In genomic region chrX:95290455-95290854, GRCh38 we compare ENCODE assay signal across 29 cellular contexts.
A peak's percentile ranks its signal among the peaks of the same experiment; 100 is the strongest.
DNase-seq lines count a peak whose midpoint lies in the region; TF ChIP-seq lines count a peak whose summit lies in the region.
"Had no signal": no experiment of that assay in that cellular context is flagged by ENCODE, and none has a peak within 500 bp of the region (broad histone marks: within the 10 kb centered on the region; RNA-seq: fewer than 3 reads in every experiment).

No MANE protein-coding gene starts in this region.

- no peak overlapping the region for H3T11ph ChIP-seq in H9 (ENCODE audit: low read length)

- H3K36me3 ChIP-seq in hepatocyte (replicated peaks; ENCODE audit: insufficient read depth, low read depth) = no peaks in the 10 kb centered on the region
- H3K36me3 ChIP-seq: BLaER1 treated with 17β-estradiol and CSF1 and Interleukin-3, amounts not matched to agents 10 nM and 100 nM; breast epithelium; sigmoid colon; tibial artery had no signal

- H3K27ac Mint-ChIP-seq in H9 = no peak overlapping the region; a peak in 2 of 7 replicates
- H3K27ac Mint-ChIP-seq: activated CD8-positive, alpha-beta T cell treated with anti-CD3 and anti-CD28 coated beads, Interleukin-2, amount 10 ng/mL, durations not matched to agents 7 days and 5 days; activated naive CD4-positive, alpha-beta T cell treated with anti-CD3 and anti-CD28 coated beads, Interleukin-2, amount 50 U/mL, for 24 hours; activated T-helper 17 cell treated with anti-CD3 and anti-CD28 coated beads, Interleukin-2, amount 50 U/mL, for 72 hours; HFFc6; mesothelial cell of epicardium; naive B cell had no signal

- H3K4me3 Mint-ChIP-seq in H9 = no peak overlapping the region
- H3K4me3 Mint-ChIP-seq: activated CD8-positive, alpha-beta T cell treated with anti-CD3 and anti-CD28 coated beads, Interleukin-2, amount 10 ng/mL, durations not matched to agents 7 days and 5 days; activated naive CD4-positive, alpha-beta T cell treated with anti-CD3 and anti-CD28 coated beads, Interleukin-2, amount 50 U/mL, for 24 hours; activated T-helper 17 cell treated with anti-CD3 and anti-CD28 coated beads, Interleukin-2, amount 50 U/mL, for 72 hours; HFFc6; mesothelial cell of epicardium; naive B cell had no signal

- no peak overlapping the region for H2BK20ac ChIP-seq in H9 (ENCODE audit: low read depth, low read length, poor library complexity, severe bottlenecking)

- H3K18ac ChIP-seq in H9 (ENCODE audit: insufficient read length, low read depth, low read length) = no peak overlapping the region

- no peaks in the 10 kb centered on the region for H3K79me2 ChIP-seq in H9 (ENCODE audit: insufficient read depth, low read length)
- no peaks in the 10 kb centered on the region for H3K79me2 ChIP-seq in hepatocyte

- no peak for DNase-seq in H9
- peak; percentile 20 for DNase-seq in T1000 (lab: John Stamatoyannopoulos, UW)
- peak; percentile 5 for DNase-seq in hepatocyte (ENCODE audit: low spot score)
- DNase-seq in stimulated activated CD4-positive, alpha-beta T cell treated with anti-CD3 and anti-CD28 coated beads, Interleukin-4, amount 100 ng/mL, for 1 hour = no peak
- no peak for DNase-seq in RWPE1 (ENCODE audit: low spot score)
- no peak for DNase-seq in NCI-H69 (lab: John Stamatoyannopoulos, UW)
- no peak for DNase-seq in stimulated activated CD4-positive, alpha-beta T cell treated with anti-CD3 and anti-CD28 coated beads, Interleukin-2, amount 100 ng/mL, for 48 hours
- DNase-seq: activated CD4-positive, alpha-beta T cell treated with anti-CD3 and anti-CD28 coated beads for 4 hours; activated CD8-positive, alpha-beta T cell treated with anti-CD3 and anti-CD28 coated beads, Interleukin-2, amount 10 ng/mL, durations not matched to agents 7 days and 5 days; amniotic stem cell; Caco-2; DMS79 treated with DMSO at 0.1 percent for 48 hours; GF-D8; HFFc6; naive B cell; NCI-H1930; NCI-H2227 treated with DMSO at 0.1 percent for 48 hours; NCI-H526; nucleus accumbens; SIG-M5; sigmoid colon; stimulated activated CD4-positive, alpha-beta T cell treated with anti-CD3 and anti-CD28 coated beads, Interleukin-4, amount 100 ng/mL, for 4 hours; tibial artery had no signal

- H3K4me2 ChIP-seq in H9 (ENCODE audit: insufficient read depth, insufficient read length, low read length) (no peak overlapping the region), hepatocyte (no peak overlapping the region)
- H3K4me2 ChIP-seq: BLaER1 treated with 17β-estradiol and CSF1 and Interleukin-3, amounts not matched to agents 10 nM and 100 nM had no signal

- no peak overlapping the region for H2BK120ac ChIP-seq in H9 (ENCODE audit: low read depth, low read length, poor library complexity, severe bottlenecking)

- no peaks in the 10 kb centered on the region for H3K23me2 ChIP-seq in H9 (ENCODE audit: insufficient read length, low read depth, low read length, poor library complexity, severe bottlenecking)

- no peak overlapping the region for H2BK12ac ChIP-seq in H9 (ENCODE audit: insufficient read length, low read depth, low read length)

- H4K5ac ChIP-seq in H9 (ENCODE audit: insufficient read length, low read depth, low read length) = no peak overlapping the region

- no peaks in the 10 kb centered on the region for H3K9me2 ChIP-seq in hepatocyte (replicated peaks; ENCODE audit: insufficient read depth)

- H2BK15ac ChIP-seq in H9 (ENCODE audit: low read depth, low read length) = no peak overlapping the region

- H3K27me3 Mint-ChIP-seq in H9 (ENCODE audit: low read depth) = no peaks in the 10 kb centered on the region; the same call in 1 of the 2 replicates
- H3K27me3 Mint-ChIP-seq: activated naive CD4-positive, alpha-beta T cell treated with anti-CD3 and anti-CD28 coated beads, Interleukin-2, amount 50 U/mL, for 24 hours; activated T-helper 17 cell treated with anti-CD3 and anti-CD28 coated beads, Interleukin-2, amount 50 U/mL, for 72 hours; naive B cell had no signal

- no peak for TF ChIP-seq CTCF in H9 (conservative IDR thresholded peaks at IDR 0.05)
- no peak for TF ChIP-seq CTCF in hepatocyte (IDR thresholded peaks at IDR 0.05; ENCODE audit: poor library complexity)
- TF ChIP-seq CTCF in RWPE1 (conservative IDR thresholded peaks at IDR 0.05; ENCODE audit: low read depth) = no peak

- CTCF ChIA-PET in RWPE1 (lab: Yijun Ruan, JAX) = no interaction called here

- H4K20me1 ChIP-seq in H9 (ENCODE audit: control insufficient read depth, insufficient read depth, insufficient read length) (no peaks in the 10 kb centered on the region), hepatocyte (ENCODE audit: insufficient read depth, poor library complexity, severe bottlenecking) (no peaks in the 10 kb centered on the region)
- H4K20me1 ChIP-seq: BLaER1 treated with 17β-estradiol and CSF1 and Interleukin-3, amounts not matched to agents 10 nM and 100 nM had no signal

- peaks cover 3 to 4% of the 10 kb centered on the region in 2 experiments; a peak in 3 of 5 replicates for H3K9me3 Mint-ChIP-seq in H9
- H3K9me3 Mint-ChIP-seq: activated naive CD4-positive, alpha-beta T cell treated with anti-CD3 and anti-CD28 coated beads, Interleukin-2, amount 50 U/mL, for 24 hours; HFFc6 had no signal

- POLR2A ChIA-PET in RWPE1 (lab: Yijun Ruan, JAX; ENCODE audit: low non-redundant PET) = no interaction called here

- H2BK5ac ChIP-seq in H9 (ENCODE audit: insufficient read length, low read length) = no peak overlapping the region

- no peak overlapping the region for H4K8ac ChIP-seq in H9 (replicated peaks; ENCODE audit: insufficient read length, low read depth, low read length)

- H2AFZ ChIP-seq in H9 (ENCODE audit: low read length) = no peak overlapping the region
- H2AFZ ChIP-seq in hepatocyte = no peak overlapping the region

- peak overlapping the region; percentile 55; the same call in 1 of the 2 replicates for H3K14ac ChIP-seq in H9 (ENCODE audit: insufficient read depth, low read length)

- no peak overlapping the region for H3K56ac ChIP-seq in H9 (ENCODE audit: insufficient read length, low read depth, low read length)

- H3K36me3 Mint-ChIP-seq in H9 (ENCODE audit: insufficient read depth in 1 of 3, low read depth in 3 of 3) = peaks cover 0 to 2% (median 0%) of the 10 kb centered on the region in 3 experiments; a peak in 2 of 7 replicates
- H3K36me3 Mint-ChIP-seq: activated naive CD4-positive, alpha-beta T cell treated with anti-CD3 and anti-CD28 coated beads, Interleukin-2, amount 50 U/mL, for 24 hours; mesothelial cell of epicardium; naive B cell had no signal

- H3K9ac ChIP-seq in H9 (ENCODE audit: extremely low read depth, insufficient read length, low read length) = no peak overlapping the region
- H3K9ac ChIP-seq: BLaER1 treated with 17β-estradiol and CSF1 and Interleukin-3, amounts not matched to agents 10 nM and 100 nM had no signal

- no peak overlapping the region for H3K4me3 ChIP-seq in hepatocyte
- H3K4me3 ChIP-seq: BLaER1 treated with 17β-estradiol and CSF1 and Interleukin-3, amounts not matched to agents 10 nM and 100 nM; breast epithelium; sigmoid colon; tibial artery had no signal

- no peak overlapping the region for H4K91ac ChIP-seq in H9 (ENCODE audit: insufficient read length, low read depth, low read length)

- H3K27ac ChIP-seq in H9 (ENCODE audit: insufficient read length, low read depth, low read length) (no peak overlapping the region), hepatocyte (no peak overlapping the region), RWPE1 (no peak overlapping the region)
- H3K27ac ChIP-seq: BLaER1 treated with 17β-estradiol and CSF1 and Interleukin-3, amounts not matched to agents 10 nM and 100 nM; breast epithelium; HL-60; sigmoid colon; tibial artery had no signal

- H2AK5ac ChIP-seq in H9 (ENCODE audit: insufficient read length, low read length) = peak overlapping the region; percentile 33

- H3K4me1 Mint-ChIP-seq in H9 = peaks cover 8 to 19% of the 10 kb centered on the region in 2 experiments
- H3K4me1 Mint-ChIP-seq: activated naive CD4-positive, alpha-beta T cell treated with anti-CD3 and anti-CD28 coated beads, Interleukin-2, amount 50 U/mL, for 24 hours; activated T-helper 17 cell treated with anti-CD3 and anti-CD28 coated beads, Interleukin-2, amount 50 U/mL, for 72 hours; mesothelial cell of epicardium; naive B cell had no signal

- no peaks in the 10 kb centered on the region for H3K79me1 ChIP-seq in H9 (ENCODE audit: insufficient read depth, low read depth, low read length, poor library complexity, severe bottlenecking)

- H3K4me1 ChIP-seq in H9 (ENCODE audit: insufficient read depth, low read length) (no peaks in the 10 kb centered on the region; the same call in 1 of the 2 replicates), hepatocyte (ENCODE audit: insufficient read depth) (no peaks in the 10 kb centered on the region)
- H3K4me1 ChIP-seq: BLaER1 treated with 17β-estradiol and CSF1 and Interleukin-3, amounts not matched to agents 10 nM and 100 nM; breast epithelium; Caco-2; sigmoid colon; tibial artery had no signal

- H3K4ac ChIP-seq in H9 (ENCODE audit: low read depth, low read length) = no peak overlapping the region

- H3K9me3 ChIP-seq in H9 (ENCODE audit: control insufficient read depth, low read depth, low read length) (no peaks in the 10 kb centered on the region), hepatocyte (ENCODE audit: low read depth) (no peaks in the 10 kb centered on the region)
- H3K9me3 ChIP-seq: breast epithelium, Caco-2, sigmoid colon had no signal

- no peak overlapping the region for H3K23ac ChIP-seq in H9 (ENCODE audit: insufficient read length, low read depth, low read length)

- H3K27me3 ChIP-seq in H9 (ENCODE audit: insufficient read depth, low read length) (no peaks in the 10 kb centered on the region), hepatocyte (no peaks in the 10 kb centered on the region)
- H3K27me3 ChIP-seq: sigmoid colon, tibial artery had no signal

- no CpG with 5 or more reads among the region's 3 CpGs for WGBS in H9 (ENCODE audit: extremely low coverage, insufficient read length, low lambda C conversion rate)
- WGBS in hepatocyte (ENCODE audit: low lambda C conversion rate, missing lambda C conversion rate) = 59% methylated on average over 3 of the region's 3 CpGs

Comparison
In these comparisons a context has a peak if more than half of its experiments do, and no peak if none do; other contexts are left out.
1. DNase-seq: peak in T1000 (single experiment) and hepatocyte (single experiment); none in H9 (single experiment), stimulated activated CD4-positive, alpha-beta T cell treated with anti-CD3 and anti-CD28 coated beads, Interleukin-4, amount 100 ng/mL, for 1 hour (single experiment), RWPE1 (single experiment), NCI-H69 (single experiment) and stimulated activated CD4-positive, alpha-beta T cell treated with anti-CD3 and anti-CD28 coated beads, Interleukin-2, amount 100 ng/mL, for 48 hours (0 of 2).